ENCODE assay signal across 8 cellular contexts in the genomic region with DNA sequence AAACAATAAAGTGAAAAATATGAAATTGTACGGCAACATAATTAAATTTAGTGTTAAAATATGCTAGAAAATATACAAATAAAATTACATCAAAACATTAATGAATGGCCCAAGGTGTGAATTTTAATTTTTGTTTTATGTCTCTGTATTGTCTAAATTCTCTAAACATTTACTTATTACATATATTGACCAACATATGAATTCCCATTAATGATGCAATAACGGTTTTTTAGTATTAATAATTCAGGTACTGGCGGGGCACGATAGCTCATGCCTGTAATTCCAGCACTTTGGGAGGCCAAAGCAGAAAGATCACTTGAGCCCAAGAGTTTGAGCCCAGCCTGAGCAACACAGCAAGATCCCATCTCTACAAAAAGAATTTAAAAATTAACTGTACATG.
"Had no signal": no experiment of that assay in that cellular context is flagged by ENCODE, and none has a peak within 500 bp of the region (broad histone marks: within the 10 kb centered on the region; RNA-seq: fewer than 3 reads in every experiment).

No MANE protein-coding gene starts in this region.

- H2AFZ ChIP-seq: GM23338 had no signal

- H3K4me2 ChIP-seq: GM23338, KMS-11 had no signal

- ATAC-seq: GM23338 had no signal

- H3K27ac ChIP-seq: KMS-11 had no signal

- FAIRE-seq: H1, H54, HTR-8/SVneo had no signal

- H3K4me3 ChIP-seq: GM23338 had no signal

- DNase-seq: H9, HCEC 1CT, KBM-7 had no signal

- H3K9ac ChIP-seq: KMS-11 had no signal
